In genomic region chr2:96985181-96985580, GRCh38 we compare ENCODE assay signal across 19 cellular contexts. TPM values are rescaled to one million over a fixed set of nuclear protein-coding genes. Genes with fewer than 3 reads are reported as not detected.
A peak's percentile ranks its signal among the peaks of the same experiment; 100 is the strongest.
DNase-seq lines count a peak whose midpoint lies in the region; ATAC-seq, FAIRE-seq and TF ChIP-seq lines count a peak whose summit lies in the region.
"Had no signal": no experiment of that assay in that cellular context is flagged by ENCODE, and none has a peak within 500 bp of the region (broad histone marks: within the 10 kb centered on the region; RNA-seq: fewer than 3 reads in every experiment).

No MANE protein-coding gene starts in this region.

- ATAC-seq in GM23338 = peak; percentile 86
- ATAC-seq in gastroesophageal sphincter = peak; percentile 29

- WGBS in gastroesophageal sphincter (ENCODE audit: low coverage in 1 of 2), 2 donors = 30% methylated on average over 11 of the region's 11 CpGs; no CpG with 5 or more reads in 1 of the 2 donors

- H3K27ac ChIP-seq in GM23338 (ENCODE audit: low read depth) (no peak overlapping the region), gastroesophageal sphincter (peak overlapping the region in 2 of 4 donors; percentile 38 to 53), kidney (ENCODE audit: low read depth in 2 of 2, low read length in 2 of 2) (no peak overlapping the region)

- H3K4me3 ChIP-seq in GM23338 = no peak overlapping the region
- H3K4me3 ChIP-seq in gastroesophageal sphincter = no peak overlapping the region
- H3K4me3 ChIP-seq in kidney (ENCODE audit: low read length in 2 of 2) = no peak overlapping the region
- H3K4me3 ChIP-seq: HAP-1 had no signal

- TF ChIP-seq CTCF in GM23338 (conservative IDR thresholded peaks at IDR 0.05; ENCODE audit: low read depth in 2 of 2) = peak; percentile 41 to 58
- TF ChIP-seq CTCF in gastroesophageal sphincter (IDR thresholded peaks at IDR 0.05) = no peak
- TF ChIP-seq CTCF in nephron (IDR thresholded peaks at IDR 0.05; ENCODE audit: unreplicated experiment in 3 of 3) = no peak
- TF ChIP-seq CTCF in type B pancreatic cell (conservative IDR thresholded peaks at IDR 0.05) = no peak
- TF ChIP-seq CTCF in kidney (IDR thresholded peaks at IDR 0.05; ENCODE audit: borderline replicate concordance, extremely low read depth, insufficient read depth) = no peak

- TF ChIP-seq EP300 in gastroesophageal sphincter (IDR thresholded peaks at IDR 0.05) = no peak

- H3K4me2 ChIP-seq in GM23338 = no peak overlapping the region

- H3K9me2 ChIP-seq in GM23338 (ENCODE audit: insufficient read depth) = no peaks in the 10 kb centered on the region

- H3K9ac ChIP-seq in kidney (ENCODE audit: low read length in 2 of 2) = no peak overlapping the region

- TF ChIP-seq POLR2A in gastroesophageal sphincter (IDR thresholded peaks at IDR 0.05) = no peak

- no peak overlapping the region for H3K4me3 Mint-ChIP-seq in GM23338
- no peak overlapping the region for H3K4me3 Mint-ChIP-seq in nephron
- H3K4me3 Mint-ChIP-seq in type B pancreatic cell = peak overlapping the region; percentile 28

- no peaks in the 10 kb centered on the region for H3K79me2 ChIP-seq in GM23338 (replicated peaks; ENCODE audit: insufficient read depth)

- H3K9me3 ChIP-seq in gastroesophageal sphincter (no peaks in the 10 kb centered on the region), kidney (ENCODE audit: control insufficient read depth in 1 of 2, low read length in 2 of 2) (no peaks in the 10 kb centered on the region)
- H3K9me3 ChIP-seq: Caco-2, HAP-1 had no signal

- intact Hi-C loops in kidney (cut with DNase I) = no loop called here

- H3K9me3 Mint-ChIP-seq in GM23338 = no peaks in the 10 kb centered on the region
- H3K9me3 Mint-ChIP-seq in nephron = no peaks in the 10 kb centered on the region
- no peaks in the 10 kb centered on the region for H3K9me3 Mint-ChIP-seq in type B pancreatic cell

- H3K36me3 ChIP-seq in GM23338 (ENCODE audit: insufficient read depth) (no peaks in the 10 kb centered on the region), gastroesophageal sphincter (no peaks in the 10 kb centered on the region), kidney (ENCODE audit: control insufficient read depth in 1 of 2, insufficient read depth in 2 of 2, low read length in 2 of 2) (no peaks in the 10 kb centered on the region)
- H3K36me3 ChIP-seq: HAP-1 had no signal

- H3K27me3 ChIP-seq in GM23338 (ENCODE audit: insufficient read depth) = no peaks in the 10 kb centered on the region
- no peaks in the 10 kb centered on the region for H3K27me3 ChIP-seq in gastroesophageal sphincter

- H4K20me1 ChIP-seq in GM23338 (replicated peaks; ENCODE audit: insufficient read depth) = no peaks in the 10 kb centered on the region

- H3K36me3 Mint-ChIP-seq in GM23338 (ENCODE audit: low read depth) (no peaks in the 10 kb centered on the region), nephron (ENCODE audit: low read depth) (no peaks in the 10 kb centered on the region), type B pancreatic cell (no peaks in the 10 kb centered on the region)

- H3K4me1 ChIP-seq in GM23338 (ENCODE audit: insufficient read depth) = no peaks in the 10 kb centered on the region
- H3K4me1 ChIP-seq in gastroesophageal sphincter = peaks cover 0 to 16% (median 5%) of the 10 kb centered on the region in 3 donors
- no peaks in the 10 kb centered on the region for H3K4me1 ChIP-seq in kidney (ENCODE audit: control insufficient read depth in 1 of 2, insufficient read depth in 1 of 2, low read depth in 1 of 2, low read length in 2 of 2)
- H3K4me1 ChIP-seq: Caco-2 had no signal

- peak; percentile 68 for DNase-seq in GM23338 (ENCODE audit: low spot score)
- DNase-seq in type B pancreatic cell (ENCODE audit: extremely low spot score, unreplicated experiment) = no peak
- no peak for DNase-seq in DMS114 treated with DMSO at 0.1 percent for 48 hours (lab: John Stamatoyannopoulos, UW; ENCODE audit: unreplicated experiment)
- no peak for DNase-seq in kidney
- no peak for DNase-seq in activated CD4-positive, alpha-beta T cell treated with anti-CD3 and anti-CD28 coated beads, Interleukin-2, amount 50 U/mL, for 48 hours
- DNase-seq: Caco-2; DMS53; MV-4-11; NCI-H1436; NCI-H2029; NCI-H2171; NCI-H446; NK-92 treated with Interleukin-12 subunit alpha and Interleukin-12 subunit beta, amount 100 ng/mL, for 24 hours; SHP77 had no signal

- no peak overlapping the region for H3K27ac Mint-ChIP-seq in GM23338
- peak overlapping the region in 2 of 3 experiments; percentile 10 to 34 for H3K27ac Mint-ChIP-seq in nephron
- peak overlapping the region; percentile 31 for H3K27ac Mint-ChIP-seq in type B pancreatic cell

- H2AFZ ChIP-seq in GM23338 = peak overlapping the region; percentile 64; the same call in 1 of the 2 replicates

- FAIRE-seq in kidney (lab: Jason Lieb, UNC) = no peak

- H3K4me1 Mint-ChIP-seq in GM23338 (peaks cover 17% of the 10 kb centered on the region), nephron (peaks cover 8% of the 10 kb centered on the region), type B pancreatic cell (ENCODE audit: unreplicated experiment) (peaks cover 17% of the 10 kb centered on the region)

- no peaks in the 10 kb centered on the region for H3F3A ChIP-seq in GM23338 (replicated peaks; ENCODE audit: low read depth)

- H3K27me3 Mint-ChIP-seq in GM23338 (ENCODE audit: insufficient read depth, low read depth, poor library complexity) (peaks cover 9% of the 10 kb centered on the region), nephron (ENCODE audit: low read depth) (no peaks in the 10 kb centered on the region), type B pancreatic cell (peaks cover 5% of the 10 kb centered on the region)

TF ChIP-seq in GM23338, 12 proteins besides CTCF, POLR2A, EP300 and RAD21:
- TF ChIP-seq NANOG (IDR thresholded peaks at IDR 0.05; ENCODE audit: borderline replicate concordance) = no peak
- TF ChIP-seq EZH2phosphoT487 (IDR thresholded peaks at IDR 0.05; ENCODE audit: unreplicated experiment) = no peak
- TF ChIP-seq, protein P1, sequence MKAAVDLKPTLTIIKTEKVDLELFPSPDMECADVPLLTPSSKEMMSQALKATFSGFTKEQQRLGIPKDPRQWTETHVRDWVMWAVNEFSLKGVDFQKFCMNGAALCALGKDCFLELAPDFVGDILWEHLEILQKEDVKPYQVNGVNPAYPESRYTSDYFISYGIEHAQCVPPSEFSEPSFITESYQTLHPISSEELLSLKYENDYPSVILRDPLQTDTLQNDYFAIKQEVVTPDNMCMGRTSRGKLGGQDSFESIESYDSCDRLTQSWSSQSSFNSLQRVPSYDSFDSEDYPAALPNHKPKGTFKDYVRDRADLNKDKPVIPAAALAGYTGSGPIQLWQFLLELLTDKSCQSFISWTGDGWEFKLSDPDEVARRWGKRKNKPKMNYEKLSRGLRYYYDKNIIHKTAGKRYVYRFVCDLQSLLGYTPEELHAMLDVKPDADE (IDR thresholded peaks at IDR 0.05) = no peak
- TF ChIP-seq ZNF114 (CRISPR knock-in tag; IDR thresholded peaks at IDR 0.05) = no peak

RNA-seq across cellular contexts. Expression of gene FAM178B, which starts 1.2 kb away (rescaled TPM):
- total RNA-seq in GM23338 (2014; rRNA removed; shearing (Covaris generic)) = 0.47 TPM in 1 of 2 replicates, not detected in the other
- polyA plus RNA-seq in GM23338 (2016; fragmentation: Nextera tagmentation; extraction: Ambion mirVana) = 0.70 and 1.1 TPM in 2 replicates
- total RNA-seq in gastroesophageal sphincter = 1 to 10 TPM in 1 of 4 donors, not detected in 3; 2.5 TPM
- total RNA-seq in type B pancreatic cell (ENCODE audit: low replicate concordance) = 0.22 TPM in 1 of 2 replicates, not detected in the other
- total RNA-seq in kidney = 0.44 TPM
- not detected for polyA plus RNA-seq in kidney (ENCODE audit: insufficient read depth, low read depth, low replicate concordance)
- total RNA-seq: A673, Caco-2, OCI-LY7 had no signal

Comparison
In these comparisons a context has a peak if more than half of its experiments do, and no peak if none do; other contexts are left out.
1. CTCF ChIP-seq: peak in GM23338 (2 of 2); none in gastroesophageal sphincter (0 of 4), nephron (0 of 3), type B pancreatic cell (single experiment) and kidney (single experiment).